ENCODE assay signal across 16 cellular contexts in the genomic region with DNA sequence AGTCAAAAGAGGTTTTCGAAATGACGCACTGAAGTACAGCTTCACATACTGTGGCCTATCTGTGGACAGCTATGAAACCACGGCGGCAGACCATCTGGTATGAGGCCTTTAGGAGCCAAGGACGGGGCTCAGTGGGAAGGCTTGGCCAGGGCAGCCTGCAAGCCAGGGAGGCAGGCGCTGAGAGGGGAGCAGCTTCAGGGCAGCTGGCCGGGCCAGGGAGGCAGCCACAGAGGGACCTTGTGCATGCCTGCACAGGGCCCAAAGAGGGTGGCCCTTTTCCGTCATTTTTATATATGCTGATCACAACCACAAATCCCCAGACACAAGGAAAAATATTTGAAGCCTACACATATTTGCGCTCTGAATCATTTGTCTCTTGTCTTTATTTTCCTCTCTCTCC. TPM values are rescaled to one million over a fixed set of nuclear protein-coding genes. Genes with fewer than 3 reads are reported as not detected.
DNase-seq lines count a peak whose midpoint lies in the region; ATAC-seq and TF ChIP-seq lines count a peak whose summit lies in the region.
"Had no signal": no experiment of that assay in that cellular context is flagged by ENCODE, and none has a peak within 500 bp of the region (broad histone marks: within the 10 kb centered on the region; RNA-seq: fewer than 3 reads in every experiment).

No MANE protein-coding gene starts in this region.

- H3K9ac ChIP-seq in HUES64 (ENCODE audit: low read depth, low read length) (no peak overlapping the region), smooth muscle cell (ENCODE audit: low read depth) (no peak overlapping the region)

- no peak overlapping the region for H2AFZ ChIP-seq in smooth muscle cell (ENCODE audit: low read depth)

- H3K36me3 ChIP-seq in HUES64 (ENCODE audit: insufficient read depth, low read length) (peaks cover 19% of the 10 kb centered on the region), smooth muscle cell (ENCODE audit: low read depth) (peaks cover 7% of the 10 kb centered on the region)
- H3K36me3 ChIP-seq: prostate gland had no signal

- WGBS in HUES64: 93% methylated on average over 9 of the region's 9 CpGs
- WGBS in smooth muscle cell (ENCODE audit: low lambda C conversion rate): 43% methylated on average over 9 of the region's 9 CpGs

- peak overlapping the region; percentile 93 for H3K4me2 ChIP-seq in smooth muscle cell

- H3K9me3 ChIP-seq in HUES64 (ENCODE audit: insufficient read depth, low read depth, low read length) (peaks cover 4% of the 10 kb centered on the region; the same call in 1 of the 2 replicates), smooth muscle cell (replicated peaks; ENCODE audit: low read depth) (no peaks in the 10 kb centered on the region)
- H3K9me3 ChIP-seq: prostate gland had no signal

- no peak overlapping the region for H3K4me3 ChIP-seq in HUES64 (ENCODE audit: low read length)
- no peak overlapping the region for H3K4me3 ChIP-seq in choroid plexus epithelial cell (ENCODE audit: low read depth, low read length)
- no peak overlapping the region for H3K4me3 ChIP-seq in smooth muscle cell
- H3K4me3 ChIP-seq: GM12878, prostate gland had no signal

- peak; percentile 67 to 85 for ATAC-seq in left cardiac atrium
- ATAC-seq in HG02610 (IDR thresholded peaks at IDR 0.05; ENCODE audit: unreplicated experiment): no peak
- ATAC-seq: GM12878 had no signal

- H3K27ac ChIP-seq in HUES64 (ENCODE audit: low read depth, low read length) (peak overlapping the region; percentile 37; the same call in 1 of the 2 replicates), smooth muscle cell (ENCODE audit: low read depth) (peak overlapping the region; percentile 92)
- H3K27ac ChIP-seq: prostate gland had no signal

- TF ChIP-seq CTCF in choroid plexus epithelial cell (conservative IDR thresholded peaks at IDR 0.05; ENCODE audit: low read depth, low read length) (no peak), smooth muscle cell (IDR thresholded peaks at IDR 0.05; ENCODE audit: borderline replicate concordance, insufficient read depth, poor library complexity, severe bottlenecking) (no peak)

- H3K27me3 ChIP-seq in HUES64 (ENCODE audit: insufficient read depth, low read length): no peaks in the 10 kb centered on the region
- H3K27me3 ChIP-seq in smooth muscle cell (ENCODE audit: low read depth): no peaks in the 10 kb centered on the region

- intact Hi-C loops in left cardiac atrium (cut with DNase I): no loop called here

- H3K79me2 ChIP-seq in smooth muscle cell (ENCODE audit: low read depth): peaks cover 100% of the 10 kb centered on the region

- DNase-seq in choroid plexus epithelial cell (ENCODE audit: low read depth): peak; percentile 92
- peak; percentile 67 for DNase-seq in left cardiac atrium
- no peak for DNase-seq in smooth muscle cell (lab: John Stamatoyannopoulos, UW; ENCODE audit: unreplicated experiment)
- DNase-seq in NCI-H146 treated with DMSO at 0.1 percent for 48 hours (lab: John Stamatoyannopoulos, UW; ENCODE audit: unreplicated experiment): no peak
- no peak for DNase-seq in epidermal melanocyte (ENCODE audit: insufficient read length, low spot score)
- no peak for DNase-seq in stimulated activated CD4-positive, alpha-beta T cell treated with anti-CD3 and anti-CD28 coated beads, Interleukin-1b, Interleukin-23, amount 100 ng/mL, for 48 hours
- DNase-seq: activated naive CD4-positive, alpha-beta T cell treated with Interleukin-2 at 50 U/mL for 16 hours; C1 segment of cervical spinal cord; cerebellar nuclear complex; erythroblast; stimulated activated CD4-positive, alpha-beta T cell treated with anti-CD3 and anti-CD28 coated beads, Interleukin-4, amount 100 ng/mL, for 4 hours; stimulated activated naive CD4-positive, alpha-beta T cell had no signal

- peaks cover 41% of the 10 kb centered on the region for H3F3A ChIP-seq in smooth muscle cell (ENCODE audit: low read depth)

- H4K20me1 ChIP-seq in smooth muscle cell (ENCODE audit: low read depth): peaks cover 99% of the 10 kb centered on the region

- H3K4me1 ChIP-seq in HUES64 (ENCODE audit: insufficient read depth, low read length): peaks cover 10% of the 10 kb centered on the region; the same call in 1 of the 2 replicates
- H3K4me1 ChIP-seq in smooth muscle cell (ENCODE audit: low read depth): peaks cover 19% of the 10 kb centered on the region
- H3K4me1 ChIP-seq: prostate gland had no signal

RNA-seq across cellular contexts. Expression of gene CALD1, which starts 13.5 kb away (rescaled TPM):
- 122 TPM for polyA plus RNA-seq in HUES64 (2013, experiment 1 of 2)
- 141 TPM for polyA plus RNA-seq in HUES64 (2013, experiment 2 of 2)
- total RNA-seq in left cardiac atrium: 100 to 1,000 TPM; 181 to 194 TPM
- 948 and 1,024 TPM in 2 replicates for total RNA-seq in smooth muscle cell
- 1,552 and 1,869 TPM in 2 replicates for polyA plus RNA-seq in smooth muscle cell

Comparison
In these comparisons a context has a peak if more than half of its experiments do, and no peak if none do; other contexts are left out.
1. DNase-seq: peak in choroid plexus epithelial cell (single experiment) and left cardiac atrium (single experiment); none in smooth muscle cell (single experiment), NCI-H146 treated with DMSO at 0.1 percent for 48 hours (single experiment), epidermal melanocyte (single experiment) and stimulated activated CD4-positive, alpha-beta T cell treated with anti-CD3 and anti-CD28 coated beads, Interleukin-1b, Interleukin-23, amount 100 ng/mL, for 48 hours (single experiment).